10 cellular contexts compared by ENCODE assay signal in the genomic region with DNA sequence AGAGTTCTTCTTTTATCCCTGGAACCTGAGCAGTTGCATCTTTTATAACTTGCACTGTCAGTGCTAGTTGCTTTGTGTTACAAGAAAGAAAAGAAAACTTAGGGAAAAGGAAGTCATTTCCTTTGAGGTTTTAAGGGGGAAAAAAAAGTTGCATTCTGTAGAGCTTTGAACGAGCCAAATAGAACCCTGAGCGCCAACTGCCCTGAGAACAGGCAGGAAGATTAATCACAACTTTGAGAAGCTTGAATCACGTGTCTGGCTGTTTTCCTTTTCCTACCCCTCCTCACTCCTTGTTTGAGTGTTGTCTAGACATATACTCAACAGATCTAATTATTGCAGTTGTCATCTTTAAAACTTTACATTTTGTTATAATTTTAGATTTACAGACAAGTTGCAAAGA. TPM values are rescaled to one million over a fixed set of nuclear protein-coding genes. Genes with fewer than 3 reads are reported as not detected.
A peak's percentile ranks its signal among the peaks of the same experiment; 100 is the strongest.
DNase-seq lines count a peak whose midpoint lies in the region; ATAC-seq and TF ChIP-seq lines count a peak whose summit lies in the region.
"Had no signal": no experiment of that assay in that cellular context is flagged by ENCODE, and none has a peak within 500 bp of the region (broad histone marks: within the 10 kb centered on the region; RNA-seq: fewer than 3 reads in every experiment).

No MANE protein-coding gene starts in this region.

- TF ChIP-seq POLR2A in thyroid gland (IDR thresholded peaks at IDR 0.05), result no peak

- DNase-seq in cardiac muscle cell (ENCODE audit: low read depth in 1 of 2, low spot score in 1 of 2) (peak; percentile 29 to 72), cardiac septum (ENCODE audit: low spot score) (no peak), left ventricle myocardium inferior (no peak), thyroid gland (peak; percentile 24 to 25), activated gamma-delta T cell treated with Interleukin-2 at 50 U/mL for 16 hours (no peak), psoas muscle (no peak), midbrain (lab: John Stamatoyannopoulos, UW) (no peak)
- DNase-seq in activated T-helper 2 cell treated with anti-CD3 and anti-CD28 coated beads, Interferon-gamma antibody, Interleukin-2, Interleukin-4, amounts not matched to agents 10 μg/mL and 5 μg/mL and 100 μg/mL, durations not matched to agents 14 hours and 24 hours and 36 hours (ENCODE audit: low spot score), result no peak
- DNase-seq: Calu3 had no signal

- H3K9me3 ChIP-seq in cardiac muscle cell (ENCODE audit: low read depth), result no peaks in the 10 kb centered on the region
- H3K9me3 ChIP-seq in left ventricle myocardium inferior (replicated peaks), result no peaks in the 10 kb centered on the region
- no peaks in the 10 kb centered on the region for H3K9me3 ChIP-seq in thyroid gland
- H3K9me3 ChIP-seq in psoas muscle, result no peaks in the 10 kb centered on the region

- H3K27ac ChIP-seq in cardiac muscle cell (no peak overlapping the region), left ventricle myocardium inferior (replicated peaks) (peak overlapping the region; percentile 6), thyroid gland (peak overlapping the region in 2 of 3 donors; percentile 25 to 41), psoas muscle (no peak overlapping the region)

- peaks cover 26% of the 10 kb centered on the region for H3K36me3 Mint-ChIP-seq in activated T-helper 2 cell treated with anti-CD3 and anti-CD28 coated beads, Interferon-gamma antibody, Interleukin-2, Interleukin-4, amounts not matched to agents 10 μg/mL and 5 μg/mL and 100 μg/mL, durations not matched to agents 14 hours and 24 hours and 36 hours (ENCODE audit: low read depth)

- H3K27ac Mint-ChIP-seq in activated T-helper 2 cell treated with anti-CD3 and anti-CD28 coated beads, Interferon-gamma antibody, Interleukin-2, Interleukin-4, amounts not matched to agents 10 μg/mL and 5 μg/mL and 100 μg/mL, durations not matched to agents 14 hours and 24 hours and 36 hours, result no peak overlapping the region
- H3K27ac Mint-ChIP-seq: dendritic cell treated with granulocyte-macrophage colony-stimulating factor and Interleukin-4, amounts not matched to agents 40 ng/mL and 50 ng/mL, for 4 days had no signal

- H3K4me1 ChIP-seq in cardiac muscle cell (ENCODE audit: low read depth) (peaks cover 14% of the 10 kb centered on the region), left ventricle myocardium inferior (peaks cover 72% of the 10 kb centered on the region), thyroid gland (peaks cover 10 to 19% of the 10 kb centered on the region in 2 donors), psoas muscle (peaks cover 42% of the 10 kb centered on the region)

- WGBS in thyroid gland, 2 donors, result 4 to 5% methylated on average over 3 of the region's 3 CpGs
- 23 to 33% (median 29%) methylated on average over 3 of the region's 3 CpGs for WGBS in psoas muscle, 3 donors

- peaks cover 69% of the 10 kb centered on the region for H3K4me1 Mint-ChIP-seq in activated T-helper 2 cell treated with anti-CD3 and anti-CD28 coated beads, Interferon-gamma antibody, Interleukin-2, Interleukin-4, amounts not matched to agents 10 μg/mL and 5 μg/mL and 100 μg/mL, durations not matched to agents 14 hours and 24 hours and 36 hours (ENCODE audit: low read depth)

- TF ChIP-seq CTCF in cardiac muscle cell (IDR thresholded peaks at IDR 0.05; ENCODE audit: low read depth, low read length), result no peak
- TF ChIP-seq CTCF in left ventricle myocardium inferior (IDR thresholded peaks at IDR 0.05; ENCODE audit: borderline replicate concordance), result no peak
- no peak for TF ChIP-seq CTCF in thyroid gland (IDR thresholded peaks at IDR 0.05)
- TF ChIP-seq CTCF in psoas muscle (IDR thresholded peaks at IDR 0.05), result no peak

- no peak for ATAC-seq in psoas muscle

- H3K36me3 ChIP-seq in cardiac muscle cell, result no peaks in the 10 kb centered on the region
- no peaks in the 10 kb centered on the region for H3K36me3 ChIP-seq in left ventricle myocardium inferior
- no peaks in the 10 kb centered on the region for H3K36me3 ChIP-seq in thyroid gland
- H3K36me3 ChIP-seq in psoas muscle (ENCODE audit: insufficient read depth in 1 of 2, low read depth in 1 of 2), result no peaks in the 10 kb centered on the region

- H3K27me3 ChIP-seq in cardiac muscle cell (no peaks in the 10 kb centered on the region), left ventricle myocardium inferior (ENCODE audit: low read depth) (no peaks in the 10 kb centered on the region), thyroid gland (no peaks in the 10 kb centered on the region), psoas muscle (ENCODE audit: insufficient read depth in 3 of 3, low read length in 2 of 3) (no peaks in the 10 kb centered on the region)

- H3K9me3 Mint-ChIP-seq in activated T-helper 2 cell treated with anti-CD3 and anti-CD28 coated beads, Interferon-gamma antibody, Interleukin-2, Interleukin-4, amounts not matched to agents 10 μg/mL and 5 μg/mL and 100 μg/mL, durations not matched to agents 14 hours and 24 hours and 36 hours, result no peaks in the 10 kb centered on the region
- H3K9me3 Mint-ChIP-seq: dendritic cell treated with granulocyte-macrophage colony-stimulating factor and Interleukin-4, amounts not matched to agents 40 ng/mL and 50 ng/mL, for 4 days had no signal

- intact Hi-C loops in cardiac septum (cut with DNase I), result no loop called here
- intact Hi-C loops in activated T-helper 2 cell treated with anti-CD3 and anti-CD28 coated beads, Interferon-gamma antibody, Interleukin-2, Interleukin-4, amounts not matched to agents 10 μg/mL and 5 μg/mL and 100 μg/mL, durations not matched to agents 14 hours and 24 hours and 36 hours (cut with micrococcal nuclease), result loop anchor here (2.0 to 5.0 kb wide), 3 partner anchors 15 to 35 kb away; no protein-coding TSS in a partner anchor
- intact Hi-C loops in left ventricle myocardium inferior (cut with micrococcal nuclease), result loop anchor here (10.0 kb wide), 1 partner anchor 55 kb away; no protein-coding TSS in a partner anchor
- intact Hi-C loops in thyroid gland (cut with DNase I), result no loop called here
- intact Hi-C loops in psoas muscle (cut with DNase I), result no loop called here

- H3K4me3 ChIP-seq in cardiac muscle cell (no peak overlapping the region), left ventricle myocardium inferior (no peak overlapping the region), thyroid gland (replicated peaks in 1 of 3) (no peak overlapping the region), psoas muscle (no peak overlapping the region)

- peak overlapping the region; percentile 7 for H3K4me3 Mint-ChIP-seq in activated T-helper 2 cell treated with anti-CD3 and anti-CD28 coated beads, Interferon-gamma antibody, Interleukin-2, Interleukin-4, amounts not matched to agents 10 μg/mL and 5 μg/mL and 100 μg/mL, durations not matched to agents 14 hours and 24 hours and 36 hours (ENCODE audit: low read depth)
- H3K4me3 Mint-ChIP-seq: dendritic cell treated with granulocyte-macrophage colony-stimulating factor and Interleukin-4, amounts not matched to agents 40 ng/mL and 50 ng/mL, for 4 days had no signal

- H3K27me3 Mint-ChIP-seq in activated T-helper 2 cell treated with anti-CD3 and anti-CD28 coated beads, Interferon-gamma antibody, Interleukin-2, Interleukin-4, amounts not matched to agents 10 μg/mL and 5 μg/mL and 100 μg/mL, durations not matched to agents 14 hours and 24 hours and 36 hours (ENCODE audit: low read depth), result no peaks in the 10 kb centered on the region
- H3K27me3 Mint-ChIP-seq: dendritic cell treated with granulocyte-macrophage colony-stimulating factor and Interleukin-4, amounts not matched to agents 40 ng/mL and 50 ng/mL, for 4 days had no signal

RNA-seq across cellular contexts. Expression of a gene that starts 12.5 kb away (rescaled TPM):
- 39.2 and 45.4 TPM in 2 replicates for total RNA-seq in cardiac muscle cell
- polyA plus RNA-seq in cardiac muscle cell, result 20.1 and 27.8 TPM in 2 replicates
- total RNA-seq in cardiac septum, result 46.2 TPM
- 54.5 and 59.0 TPM in 2 replicates for total RNA-seq in activated T-helper 2 cell treated with anti-CD3 and anti-CD28 coated beads, Interferon-gamma antibody, Interleukin-2, Interleukin-4, amounts not matched to agents 10 μg/mL and 5 μg/mL and 100 μg/mL, durations not matched to agents 14 hours and 24 hours and 36 hours
- total RNA-seq in left ventricle myocardium inferior, result 35.2 TPM
- total RNA-seq in thyroid gland, result 10 to 100 TPM; 43.8 to 78.5 (median 69.7) TPM
- total RNA-seq in psoas muscle, result 10 to 100 TPM; 29.1 to 48.1 (median 41.4) TPM
- 10 to 100 TPM in 1 of 3 donors, 1 to 10 TPM in 2; 5.2 to 11.7 (median 5.4) TPM for polyA plus RNA-seq in psoas muscle

Comparison
In these comparisons a context has a peak if more than half of its experiments do, and no peak if none do; other contexts are left out.
1. DNase-seq: peak in cardiac muscle cell (2 of 2) and thyroid gland (2 of 2); none in cardiac septum (single experiment), activated T-helper 2 cell treated with anti-CD3 and anti-CD28 coated beads, Interferon-gamma antibody, Interleukin-2, Interleukin-4, amounts not matched to agents 10 μg/mL and 5 μg/mL and 100 μg/mL, durations not matched to agents 14 hours and 24 hours and 36 hours (single experiment), left ventricle myocardium inferior (single experiment), activated gamma-delta T cell treated with Interleukin-2 at 50 U/mL for 16 hours (single experiment), psoas muscle (0 of 2) and midbrain (single experiment).
2. H3K27ac ChIP-seq: peak in left ventricle myocardium inferior (single experiment) and thyroid gland (2 of 3); none in cardiac muscle cell (single experiment) and psoas muscle (single experiment).
3. intact Hi-C loops: an anchor here in activated T-helper 2 cell treated with anti-CD3 and anti-CD28 coated beads, Interferon-gamma antibody, Interleukin-2, Interleukin-4, amounts not matched to agents 10 μg/mL and 5 μg/mL and 100 μg/mL, durations not matched to agents 14 hours and 24 hours and 36 hours (2.0 to 5.0 kb wide) and left ventricle myocardium inferior (10.0 kb wide); none called in cardiac septum, thyroid gland and psoas muscle.